Comparison of ENCODE assay signal across 1 cellular context in the genomic region with DNA sequence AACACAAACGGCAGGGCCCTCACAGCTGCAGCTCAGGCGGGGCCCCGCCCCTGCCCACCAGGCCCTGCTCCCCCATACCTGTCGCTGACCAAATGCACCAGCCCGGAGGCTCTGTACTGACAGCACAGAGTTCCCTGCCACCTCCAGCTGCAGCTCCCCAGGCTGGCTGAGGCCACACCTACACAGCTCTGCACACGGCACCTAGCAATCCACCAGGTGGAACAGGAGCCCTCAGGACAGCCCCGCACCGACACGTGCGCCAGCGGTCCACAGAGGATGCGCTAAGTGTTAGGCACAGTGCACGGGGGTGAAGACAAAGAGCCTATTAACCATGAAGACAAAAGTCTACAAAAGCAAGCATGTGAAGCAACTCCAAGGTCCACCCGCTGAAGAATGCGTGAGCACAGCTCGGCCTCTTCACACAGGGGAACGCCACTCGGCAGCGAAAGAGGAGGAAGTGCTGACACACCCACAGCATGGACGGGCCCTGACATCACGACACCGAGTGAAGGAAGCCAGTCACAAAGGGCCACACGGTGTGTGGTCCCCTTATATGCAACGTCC.
A peak's percentile ranks its signal among the peaks of the same experiment; 100 is the strongest.
TF ChIP-seq lines count a peak whose summit lies in the region.

No MANE protein-coding gene starts in this region.

TF ChIP-seq in HepG2, 621 proteins besides CTCF, POLR2A, EP300 and RAD21 (continued from another document and continues in another):
- TF ChIP-seq ZBTB40 (IDR thresholded peaks at IDR 0.05) (no peak), ZBTB40 (CRISPR knock-in tag; IDR thresholded peaks at IDR 0.05) (peak; percentile 67; the same call in 1 of the 2 replicates), ZGPAT (CRISPR knock-in tag; IDR thresholded peaks at IDR 0.05) (peak; percentile 67), CAMTA2 (CRISPR knock-in tag; IDR thresholded peaks at IDR 0.05; ENCODE audit: borderline replicate concordance) (no peak), ZNF878 (CRISPR knock-in tag; IDR thresholded peaks at IDR 0.05) (no peak), YY1 (IDR thresholded peaks at IDR 0.05; ENCODE audit: insufficient read depth, insufficient replicate concordance, low read depth, low read length) (peak; percentile 9), DRAP1 (CRISPR knock-in tag; IDR thresholded peaks at IDR 0.05) (no peak), ZNF468 (CRISPR knock-in tag; IDR thresholded peaks at IDR 0.05) (no peak), GTF2F1 (IDR thresholded peaks at IDR 0.05; ENCODE audit: low read length) (no peak), ZNF850 (CRISPR knock-in tag; conservative IDR thresholded peaks at IDR 0.05) (no peak), JUNB (CRISPR knock-in tag; IDR thresholded peaks at IDR 0.05; ENCODE audit: borderline replicate concordance) (no peak), ZNF550 (CRISPR knock-in tag; IDR thresholded peaks at IDR 0.05; ENCODE audit: borderline replicate concordance) (no peak), PLRG1 (conservative IDR thresholded peaks at IDR 0.05) (no peak), ARID2 (CRISPR knock-in tag; IDR thresholded peaks at IDR 0.05; ENCODE audit: borderline replicate concordance) (peak; percentile 84; the same call in 1 of the 2 replicates), ZNF329 (CRISPR knock-in tag; IDR thresholded peaks at IDR 0.05; ENCODE audit: low read depth) (no peak), ZNF790 (CRISPR knock-in tag; IDR thresholded peaks at IDR 0.05; ENCODE audit: borderline replicate concordance) (no peak), ARHGAP35 (CRISPR knock-in tag; IDR thresholded peaks at IDR 0.05; ENCODE audit: borderline replicate concordance) (no peak), RFX3 (CRISPR knock-in tag; IDR thresholded peaks at IDR 0.05) (no peak), ZNF331 (CRISPR knock-in tag; IDR thresholded peaks at IDR 0.05) (no peak; the same call in 1 of the 2 replicates), SRF (IDR thresholded peaks at IDR 0.05; ENCODE audit: low read depth, low read length) (no peak), NAIF1 (CRISPR knock-in tag; IDR thresholded peaks at IDR 0.05; ENCODE audit: borderline replicate concordance) (peak; percentile 88; the same call in 1 of the 2 replicates), ZNF780A (CRISPR knock-in tag; IDR thresholded peaks at IDR 0.05) (no peak), CHD4 (IDR thresholded peaks at IDR 0.05; ENCODE audit: borderline replicate concordance, low read length) (no peak), BHLHE40 (IDR thresholded peaks at IDR 0.05; ENCODE audit: low read length) (peak; percentile 98), MYNN (CRISPR knock-in tag; IDR thresholded peaks at IDR 0.05; ENCODE audit: low read depth) (no peak), ZNF768 (CRISPR knock-in tag; IDR thresholded peaks at IDR 0.05) (peak; percentile 90), ZNF510 (CRISPR knock-in tag; IDR thresholded peaks at IDR 0.05; ENCODE audit: low read depth) (0 out of 2 replicates have a peak, but pooled peaks have one; percentile 42), ZBTB43 (CRISPR knock-in tag; conservative IDR thresholded peaks at IDR 0.05) (no peak; the same call in 1 of the 2 replicates), TIGD3 (CRISPR knock-in tag; IDR thresholded peaks at IDR 0.05; ENCODE audit: borderline replicate concordance) (no peak), TCF12 (IDR thresholded peaks at IDR 0.05) (no peak), TCF12 (CRISPR knock-in tag; IDR thresholded peaks at IDR 0.05) (no peak; the same call in 1 of the 2 replicates), YEATS4 (CRISPR knock-in tag; IDR thresholded peaks at IDR 0.05; ENCODE audit: borderline replicate concordance) (peak; percentile 70; the same call in 1 of the 2 replicates), RNF2 (conservative IDR thresholded peaks at IDR 0.05; ENCODE audit: low read depth) (no peak; the same call in 1 of the 2 replicates)
- TF ChIP-seq, protein P1, sequence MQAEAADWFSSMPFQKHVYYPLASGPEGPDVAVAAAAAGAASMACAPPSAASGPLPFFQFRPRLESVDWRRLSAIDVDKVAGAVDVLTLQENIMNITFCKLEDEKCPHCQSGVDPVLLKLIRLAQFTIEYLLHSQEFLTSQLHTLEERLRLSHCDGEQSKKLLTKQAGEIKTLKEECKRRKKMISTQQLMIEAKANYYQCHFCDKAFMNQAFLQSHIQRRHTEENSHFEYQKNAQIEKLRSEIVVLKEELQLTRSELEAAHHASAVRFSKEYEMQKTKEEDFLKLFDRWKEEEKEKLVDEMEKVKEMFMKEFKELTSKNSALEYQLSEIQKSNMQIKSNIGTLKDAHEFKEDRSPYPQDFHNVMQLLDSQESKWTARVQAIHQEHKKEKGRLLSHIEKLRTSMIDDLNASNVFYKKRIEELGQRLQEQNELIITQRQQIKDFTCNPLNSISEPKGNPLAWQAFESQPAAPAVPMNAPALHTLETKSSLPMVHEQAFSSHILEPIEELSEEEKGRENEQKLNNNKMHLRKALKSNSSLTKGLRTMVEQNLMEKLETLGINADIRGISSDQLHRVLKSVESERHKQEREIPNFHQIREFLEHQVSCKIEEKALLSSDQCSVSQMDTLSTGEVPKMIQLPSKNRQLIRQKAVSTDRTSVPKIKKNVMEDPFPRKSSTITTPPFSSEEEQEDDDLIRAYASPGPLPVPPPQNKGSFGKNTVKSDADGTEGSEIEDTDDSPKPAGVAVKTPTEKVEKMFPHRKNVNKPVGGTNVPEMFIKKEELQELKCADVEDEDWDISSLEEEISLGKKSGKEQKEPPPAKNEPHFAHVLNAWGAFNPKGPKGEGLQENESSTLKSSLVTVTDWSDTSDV (CRISPR knock-in tag; IDR thresholded peaks at IDR 0.05), result no peak
- TF ChIP-seq, protein P2, sequence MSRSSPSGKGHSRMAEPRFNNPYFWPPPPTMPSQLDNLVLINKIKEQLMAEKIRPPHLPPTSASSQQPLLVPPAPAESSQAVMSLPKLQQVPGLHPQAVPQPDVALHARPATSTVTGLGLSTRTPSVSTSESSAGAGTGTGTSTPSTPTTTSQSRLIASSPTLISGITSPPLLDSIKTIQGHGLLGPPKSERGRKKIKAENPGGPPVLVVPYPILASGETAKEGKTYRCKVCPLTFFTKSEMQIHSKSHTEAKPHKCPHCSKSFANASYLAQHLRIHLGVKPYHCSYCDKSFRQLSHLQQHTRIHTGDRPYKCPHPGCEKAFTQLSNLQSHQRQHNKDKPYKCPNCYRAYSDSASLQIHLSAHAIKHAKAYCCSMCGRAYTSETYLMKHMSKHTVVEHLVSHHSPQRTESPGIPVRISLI (CRISPR knock-in tag; IDR thresholded peaks at IDR 0.05; ENCODE audit: borderline replicate concordance), result peak; percentile 56; the same call in 1 of the 2 replicates
- TF ChIP-seq, protein P3, sequence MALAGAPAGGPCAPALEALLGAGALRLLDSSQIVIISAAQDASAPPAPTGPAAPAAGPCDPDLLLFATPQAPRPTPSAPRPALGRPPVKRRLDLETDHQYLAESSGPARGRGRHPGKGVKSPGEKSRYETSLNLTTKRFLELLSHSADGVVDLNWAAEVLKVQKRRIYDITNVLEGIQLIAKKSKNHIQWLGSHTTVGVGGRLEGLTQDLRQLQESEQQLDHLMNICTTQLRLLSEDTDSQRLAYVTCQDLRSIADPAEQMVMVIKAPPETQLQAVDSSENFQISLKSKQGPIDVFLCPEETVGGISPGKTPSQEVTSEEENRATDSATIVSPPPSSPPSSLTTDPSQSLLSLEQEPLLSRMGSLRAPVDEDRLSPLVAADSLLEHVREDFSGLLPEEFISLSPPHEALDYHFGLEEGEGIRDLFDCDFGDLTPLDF (CRISPR knock-in tag; IDR thresholded peaks at IDR 0.05), result no peak
- TF ChIP-seq, protein P4, sequence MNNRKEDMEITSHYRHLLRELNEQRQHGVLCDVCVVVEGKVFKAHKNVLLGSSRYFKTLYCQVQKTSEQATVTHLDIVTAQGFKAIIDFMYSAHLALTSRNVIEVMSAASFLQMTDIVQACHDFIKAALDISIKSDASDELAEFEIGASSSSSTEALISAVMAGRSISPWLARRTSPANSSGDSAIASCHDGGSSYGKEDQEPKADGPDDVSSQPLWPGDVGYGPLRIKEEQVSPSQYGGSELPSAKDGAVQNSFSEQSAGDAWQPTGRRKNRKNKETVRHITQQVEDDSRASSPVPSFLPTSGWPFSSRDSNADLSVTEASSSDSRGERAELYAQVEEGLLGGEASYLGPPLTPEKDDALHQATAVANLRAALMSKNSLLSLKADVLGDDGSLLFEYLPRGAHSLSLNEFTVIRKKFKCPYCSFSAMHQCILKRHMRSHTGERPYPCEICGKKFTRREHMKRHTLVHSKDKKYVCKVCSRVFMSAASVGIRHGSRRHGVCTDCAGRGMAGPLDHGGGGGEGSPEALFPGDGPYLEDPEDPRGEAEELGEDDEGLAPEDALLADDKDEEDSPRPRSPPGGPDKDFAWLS (CRISPR knock-in tag; IDR thresholded peaks at IDR 0.05; ENCODE audit: borderline replicate concordance), result peak; percentile 47; the same call in 1 of the 2 replicates
